In the genomic region with DNA sequence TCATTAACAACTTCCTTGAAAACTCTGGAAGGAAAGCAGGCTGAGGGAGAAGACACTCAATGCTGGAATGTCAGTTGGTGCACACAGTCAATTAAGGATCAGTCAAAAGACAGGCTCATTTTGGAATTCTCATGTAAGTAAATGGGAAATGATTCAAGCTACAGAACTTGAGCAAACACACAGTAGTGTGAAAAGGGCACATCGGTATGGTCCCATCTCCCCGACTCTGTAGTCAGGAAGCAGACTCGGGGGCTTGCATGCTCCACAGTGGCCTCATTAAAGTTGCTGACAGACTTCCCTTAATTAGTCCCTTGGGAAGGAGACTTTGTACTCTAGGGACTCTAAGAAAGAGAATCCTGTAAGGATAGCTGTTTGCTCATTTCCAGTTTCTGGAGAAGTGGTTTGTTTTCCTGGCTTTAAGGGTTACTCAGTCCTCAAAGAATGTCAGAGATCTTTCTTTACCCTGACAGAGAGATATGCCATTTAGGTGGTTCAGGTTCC, we compare ENCODE assay signal across 12 cellular contexts.
A peak's percentile ranks its signal among the peaks of the same experiment; 100 is the strongest.
DNase-seq lines count a peak whose midpoint lies in the region; ATAC-seq, FAIRE-seq and TF ChIP-seq lines count a peak whose summit lies in the region.
"Had no signal": no experiment of that assay in that cellular context is flagged by ENCODE, and none has a peak within 500 bp of the region (broad histone marks: within the 10 kb centered on the region; RNA-seq: fewer than 3 reads in every experiment).

No MANE protein-coding gene starts in this region.

- intact Hi-C loops in IMR-90 (cut with micrococcal nuclease), result loop anchor here (5.0 kb wide), 1 partner anchor 340 kb away; the partner anchor contains the start of gene ADAMTS6
- intact Hi-C loops in natural killer cell (cut with micrococcal nuclease), result no loop called here

- H3K36me3 ChIP-seq in IMR-90 (ENCODE audit: control insufficient read depth, insufficient read depth, low read length) (no peaks in the 10 kb centered on the region), bronchial epithelial cell (ENCODE audit: control insufficient read depth, insufficient read depth, low read length) (no peaks in the 10 kb centered on the region)
- H3K36me3 ChIP-seq: transverse colon had no signal

- H3K9me3 ChIP-seq in IMR-90 (ENCODE audit: control insufficient read depth, insufficient read depth, low read length), result no peaks in the 10 kb centered on the region
- H3K9me3 ChIP-seq: Caco-2, transverse colon had no signal

- H4K20me1 ChIP-seq in IMR-90 (ENCODE audit: insufficient read depth, low read length), result no peaks in the 10 kb centered on the region

- FAIRE-seq in bronchial epithelial cell (lab: Jason Lieb, UNC), result no peak

- no peaks in the 10 kb centered on the region for H3K4me1 Mint-ChIP-seq in activated naive CD8-positive, alpha-beta T cell treated with anti-CD3 and anti-CD28 coated beads for 36 hours
- H3K4me1 Mint-ChIP-seq in natural killer cell, result no peaks in the 10 kb centered on the region

- H2AFZ ChIP-seq in IMR-90 (replicated peaks; ENCODE audit: low read length, poor library complexity), result peak overlapping the region; percentile 27

- no peak overlapping the region for H3K27ac Mint-ChIP-seq in activated naive CD8-positive, alpha-beta T cell treated with anti-CD3 and anti-CD28 coated beads for 36 hours
- no peak overlapping the region for H3K27ac Mint-ChIP-seq in natural killer cell

- TF ChIP-seq CTCF in IMR-90 (conservative IDR thresholded peaks at IDR 0.05; ENCODE audit: low read depth, low read length) (no peak), bronchial epithelial cell (IDR thresholded peaks at IDR 0.05; ENCODE audit: insufficient read depth, low read length, severe bottlenecking) (no peak), natural killer cell (IDR thresholded peaks at IDR 0.05) (no peak)

- no peak overlapping the region for H3K4me3 Mint-ChIP-seq in activated naive CD8-positive, alpha-beta T cell treated with anti-CD3 and anti-CD28 coated beads for 36 hours
- no peak overlapping the region for H3K4me3 Mint-ChIP-seq in natural killer cell

- peak overlapping the region; percentile 89 for H3K9ac ChIP-seq in IMR-90 (ENCODE audit: low read depth, low read length)

- DNase-seq in AG20443 (ENCODE audit: low spot score) (peak; percentile 49), IMR-90 (peak; percentile 74), bronchial epithelial cell (ENCODE audit: low read depth) (peak; percentile 46), islet precursor cell (peak; percentile 95), natural killer cell (no peak)
- no peak for DNase-seq in activated naive CD8-positive, alpha-beta T cell treated with anti-CD3 and anti-CD28 coated beads for 36 hours
- DNase-seq: Caco-2, NCI-H187 treated with DMSO at 0.1 percent for 48 hours, SHP77 treated with DMSO at 0.1 percent for 48 hours, transverse colon had no signal

- TF ChIP-seq RAD21 in IMR-90 (IDR thresholded peaks at IDR 0.05; ENCODE audit: low read length), result no peak

- CTCF ChIA-PET in IMR-90 (lab: Yijun Ruan, JAX), result no interaction called here

- peak overlapping the region; percentile 82 for H4K91ac ChIP-seq in IMR-90 (ENCODE audit: insufficient read depth, low read depth, low read length)

- H3K4ac ChIP-seq in IMR-90 (ENCODE audit: low read depth, low read length), result peak overlapping the region; percentile 85

- no peaks in the 10 kb centered on the region for H3K36me3 Mint-ChIP-seq in activated naive CD8-positive, alpha-beta T cell treated with anti-CD3 and anti-CD28 coated beads for 36 hours
- H3K36me3 Mint-ChIP-seq in natural killer cell, result no peaks in the 10 kb centered on the region

- peak overlapping the region; percentile 78 for H3K56ac ChIP-seq in IMR-90 (ENCODE audit: extremely low read depth, insufficient read depth, low read length)

- peak overlapping the region; percentile 99 for H3K18ac ChIP-seq in IMR-90 (ENCODE audit: low read depth, low read length)

- H2AK5ac ChIP-seq in IMR-90 (ENCODE audit: low read depth, low read length), result peak overlapping the region; percentile 65

- H3K9me1 ChIP-seq in IMR-90 (ENCODE audit: insufficient read depth, low read length), result peaks cover 9% of the 10 kb centered on the region; the same call in 1 of the 2 replicates

- H2BK5ac ChIP-seq in IMR-90 (ENCODE audit: low read depth, low read length, poor library complexity, severe bottlenecking), result peak overlapping the region; percentile 96

- H3K14ac ChIP-seq in IMR-90 (replicated peaks; ENCODE audit: low read depth, low read length), result peak overlapping the region; percentile 83

- ATAC-seq in IMR-90 (ENCODE audit: low read depth) (peak; percentile 84), HG03108 (IDR thresholded peaks at IDR 0.05; ENCODE audit: unreplicated experiment) (no peak), natural killer cell (no peak), GM21381 (IDR thresholded peaks at IDR 0.05; ENCODE audit: unreplicated experiment) (no peak)

- H3K27me3 Mint-ChIP-seq in activated naive CD8-positive, alpha-beta T cell treated with anti-CD3 and anti-CD28 coated beads for 36 hours, result peaks cover 4% of the 10 kb centered on the region
- H3K27me3 Mint-ChIP-seq in natural killer cell (ENCODE audit: low read depth in 2 of 2), result peaks cover 4 to 14% of the 10 kb centered on the region in 2 donors

- peak overlapping the region; percentile 90 for H2BK20ac ChIP-seq in IMR-90 (ENCODE audit: low read depth, low read length)

- POLR2A ChIA-PET in IMR-90 (lab: Charles Lee; ENCODE audit: unreplicated experiment), result interaction anchor here (1.5 kb wide), 1 partner anchor 15 kb away, joined by 5 read pairs; no protein-coding TSS in a partner anchor

- H3K27me3 ChIP-seq in IMR-90 (ENCODE audit: control insufficient read depth, insufficient read depth, low read length) (no peaks in the 10 kb centered on the region), bronchial epithelial cell (ENCODE audit: control insufficient read depth, insufficient read depth, low read length) (no peaks in the 10 kb centered on the region)
- H3K27me3 ChIP-seq: transverse colon had no signal

- BruUV-seq in IMR-90 (replicated peaks; lab: Mats Ljungman, UMichigan), result no TSS peak

- H3K27ac ChIP-seq in IMR-90 (ENCODE audit: insufficient read depth, low read length), result peak overlapping the region; percentile 100
- H3K27ac ChIP-seq: transverse colon had no signal

- H3K9me3 Mint-ChIP-seq in activated naive CD8-positive, alpha-beta T cell treated with anti-CD3 and anti-CD28 coated beads for 36 hours, result no peaks in the 10 kb centered on the region
- no peaks in the 10 kb centered on the region for H3K9me3 Mint-ChIP-seq in natural killer cell

- H2BK120ac ChIP-seq in IMR-90 (ENCODE audit: low read depth, low read length), result peak overlapping the region; percentile 91

- no CpG with 5 or more reads among the region's 3 CpGs for WGBS in IMR-90 (ENCODE audit: extremely low coverage in 2 of 2, insufficient read length in 1 of 2), 2 experiments

- peak overlapping the region; percentile 98 for H3K4me2 ChIP-seq in IMR-90 (ENCODE audit: low read depth, low read length)

- H3K4me3 ChIP-seq in IMR-90 (ENCODE audit: insufficient read depth, low read depth, low read length) (peak overlapping the region; percentile 30; the same call in 1 of the 2 replicates), bronchial epithelial cell (ENCODE audit: low read depth, low read length) (no peak overlapping the region)
- H3K4me3 ChIP-seq: transverse colon had no signal

- H3K4me1 ChIP-seq in IMR-90 (ENCODE audit: control insufficient read depth, insufficient read depth, low read length), result peaks cover 18% of the 10 kb centered on the region

- peak overlapping the region; percentile 56; the same call in 1 of the 3 replicates for H2BK15ac ChIP-seq in IMR-90 (ENCODE audit: low read depth, low read length)

- TF ChIP-seq POLR2A in IMR-90 (IDR thresholded peaks at IDR 0.05; ENCODE audit: low read depth, low read length), result no peak

- H3K23ac ChIP-seq in IMR-90 (ENCODE audit: low read depth, low read length), result peak overlapping the region; percentile 84

- peak overlapping the region; percentile 100 for H4K5ac ChIP-seq in IMR-90 (ENCODE audit: low read depth, low read length)

- no peak overlapping the region for H2AK9ac ChIP-seq in IMR-90 (replicated peaks; ENCODE audit: low read depth, low read length, poor library complexity)

- dilution Hi-C loops in IMR-90 (cut with HindIII; ENCODE audit: low sequenced_read_pairs, unreplicated experiment), result no loop called here

- H3K79me1 ChIP-seq in IMR-90 (ENCODE audit: low read depth in 1 of 2, low read length in 2 of 2), result peaks cover 0 to 15% of the 10 kb centered on the region in 2 experiments; a peak in 2 of 4 replicates

- in situ Hi-C loops in IMR-90 (cut with MboI; ENCODE audit: low sequenced_read_pairs), result no loop called here

- H4K8ac ChIP-seq in IMR-90 (ENCODE audit: low read depth in 2 of 2, low read length in 2 of 2), result peak overlapping the region; percentile 68 to 92

TF ChIP-seq in IMR-90, 13 proteins besides CTCF, POLR2A, EP300 and RAD21 (continues in another document):
- TF ChIP-seq NFE2L2 (IDR thresholded peaks at IDR 0.05; ENCODE audit: low read depth, low read length) (no peak), USF2 (IDR thresholded peaks at IDR 0.05; ENCODE audit: low read depth, low read length) (no peak), BHLHE40 (IDR thresholded peaks at IDR 0.05; ENCODE audit: low read depth, low read length) (no peak), MXI1 (IDR thresholded peaks at IDR 0.05; ENCODE audit: borderline replicate concordance, low read depth, low read length) (no peak), RCOR1 (IDR thresholded peaks at IDR 0.05; ENCODE audit: insufficient replicate concordance, low read length) (no peak), FOS (IDR thresholded peaks at IDR 0.05; ENCODE audit: low read depth, low read length) (no peak), RFX5 (IDR thresholded peaks at IDR 0.05; ENCODE audit: low read depth, low read length) (no peak), SMC3 (IDR thresholded peaks at IDR 0.05; ENCODE audit: low read depth, low read length) (no peak), CHD1 (IDR thresholded peaks at IDR 0.05; ENCODE audit: low read depth, low read length) (no peak), CEBPB (IDR thresholded peaks at IDR 0.05; ENCODE audit: low read depth, low read length) (no peak)

Comparison
In these comparisons a context has a peak if more than half of its experiments do, and no peak if none do; other contexts are left out.
1. DNase-seq: peak in AG20443 (single experiment), IMR-90 (single experiment), bronchial epithelial cell (single experiment) and islet precursor cell (single experiment); none in activated naive CD8-positive, alpha-beta T cell treated with anti-CD3 and anti-CD28 coated beads for 36 hours (single experiment) and natural killer cell (single experiment).